In the genomic region with DNA sequence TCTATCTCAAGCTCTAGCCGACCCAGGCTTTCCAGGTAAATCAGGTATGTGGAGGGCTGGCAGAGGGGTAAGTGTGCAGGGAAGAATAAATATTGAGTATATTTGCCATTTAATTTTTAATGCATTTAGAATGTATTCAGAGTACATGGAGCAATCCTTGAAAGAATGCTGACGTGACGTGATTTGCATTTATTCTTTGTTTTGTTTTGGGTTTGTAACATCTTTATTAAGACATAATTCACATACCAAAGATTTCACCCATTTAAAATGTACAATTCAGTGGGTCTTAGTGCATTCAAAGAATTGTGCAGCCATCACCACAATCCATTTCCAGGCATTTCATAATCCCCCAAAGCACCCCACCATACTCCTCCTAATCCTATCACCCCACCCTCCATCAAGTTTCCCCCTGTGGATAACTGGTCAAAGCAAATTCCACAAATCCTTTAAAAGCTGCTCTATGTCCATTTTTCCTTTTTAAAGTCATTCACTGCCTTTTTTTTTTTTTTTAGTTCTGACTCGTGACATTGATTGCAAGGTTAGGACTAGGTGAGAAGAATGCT, we compare ENCODE assay signal across 15 cellular contexts.
A peak's percentile ranks its signal among the peaks of the same experiment; 100 is the strongest.
DNase-seq lines count a peak whose midpoint lies in the region; FAIRE-seq and TF ChIP-seq lines count a peak whose summit lies in the region.
"Had no signal": no experiment of that assay in that cellular context is flagged by ENCODE, and none has a peak within 500 bp of the region (broad histone marks: within the 10 kb centered on the region; RNA-seq: fewer than 3 reads in every experiment).

No MANE protein-coding gene starts in this region.

- CTCF ChIA-PET in activated naive CD4-positive, alpha-beta T cell treated with anti-CD3 and anti-CD28 coated beads, Interleukin-2, amount 10 ng/mL, durations not matched to agents 7 days and 5 days (lab: Charles Lee) = interaction anchor here (0.7 kb wide), 1 partner anchor 627 kb away, joined by 3 read pairs; no protein-coding TSS in a partner anchor

- H3K9me3 Mint-ChIP-seq in activated naive CD4-positive, alpha-beta T cell treated with anti-CD3 and anti-CD28 coated beads, Interleukin-2, amount 10 ng/mL, durations not matched to agents 7 days and 5 days = no peaks in the 10 kb centered on the region
- H3K9me3 Mint-ChIP-seq: CD8-positive, alpha-beta T cell had no signal

- DNase-seq in EH (ENCODE audit: low read depth) = peak; percentile 12
- peak; percentile 26 for DNase-seq in astrocyte of the hippocampus (ENCODE audit: low read depth, low spot score)
- peak; percentile 3 for DNase-seq in fibroblast of gingiva (ENCODE audit: low read depth)
- no peak for DNase-seq in GM12891 (ENCODE audit: insufficient read length, low spot score)
- DNase-seq in activated T-cell treated with anti-CD3 and anti-CD28 coated beads for 4 hours = no peak
- DNase-seq in activated naive CD4-positive, alpha-beta T cell treated with anti-CD3 and anti-CD28 coated beads, Interleukin-2, amount 10 ng/mL, durations not matched to agents 7 days and 5 days = no peak
- no peak for DNase-seq in activated effector memory CD4-positive, alpha-beta T cell treated with anti-CD3 and anti-CD28 coated beads, Interleukin-2, amount 50 U/mL, for 16 hours
- DNase-seq: CD8-positive, alpha-beta T cell; COR-L47; DND-41; GF-D8 had no signal

- H3K4me3 Mint-ChIP-seq in activated naive CD4-positive, alpha-beta T cell treated with anti-CD3 and anti-CD28 coated beads, Interleukin-2, amount 10 ng/mL, durations not matched to agents 7 days and 5 days = no peak overlapping the region
- H3K4me3 Mint-ChIP-seq: CD14-positive monocyte; CD8-positive, alpha-beta T cell had no signal

- no peaks in the 10 kb centered on the region for H3K36me3 Mint-ChIP-seq in activated naive CD4-positive, alpha-beta T cell treated with anti-CD3 and anti-CD28 coated beads, Interleukin-2, amount 10 ng/mL, durations not matched to agents 7 days and 5 days
- H3K36me3 Mint-ChIP-seq: CD14-positive monocyte; CD8-positive, alpha-beta T cell had no signal

- no peak overlapping the region for H3K27ac Mint-ChIP-seq in activated naive CD4-positive, alpha-beta T cell treated with anti-CD3 and anti-CD28 coated beads, Interleukin-2, amount 10 ng/mL, durations not matched to agents 7 days and 5 days
- H3K27ac Mint-ChIP-seq: CD8-positive, alpha-beta T cell had no signal

- no peaks in the 10 kb centered on the region for H3K27me3 Mint-ChIP-seq in activated naive CD4-positive, alpha-beta T cell treated with anti-CD3 and anti-CD28 coated beads, Interleukin-2, amount 10 ng/mL, durations not matched to agents 7 days and 5 days

- H3K4me1 Mint-ChIP-seq in activated naive CD4-positive, alpha-beta T cell treated with anti-CD3 and anti-CD28 coated beads, Interleukin-2, amount 10 ng/mL, durations not matched to agents 7 days and 5 days = no peaks in the 10 kb centered on the region
- H3K4me1 Mint-ChIP-seq: CD14-positive monocyte had no signal

- FAIRE-seq in GM12891 (lab: Jason Lieb, UNC) = no peak
- FAIRE-seq: A204.1, D721Med, H54 had no signal

- TF ChIP-seq POLR2A in GM12891 (IDR thresholded peaks at IDR 0.05; ENCODE audit: low read depth, low read length) = no peak

TF ChIP-seq in GM12891, 5 proteins besides CTCF, POLR2A, EP300 and RAD21:
- TF ChIP-seq POU2F2 (IDR thresholded peaks at IDR 0.05; ENCODE audit: low read depth, low read length) = no peak
- no peak for TF ChIP-seq PAX5 (IDR thresholded peaks at IDR 0.05; ENCODE audit: insufficient read depth, low read length, severe bottlenecking)
- no peak for TF ChIP-seq SPI1 (IDR thresholded peaks at IDR 0.05; ENCODE audit: low read depth, low read length)
- TF ChIP-seq POLR2AphosphoS5 (IDR thresholded peaks at IDR 0.05; ENCODE audit: low read depth, low read length) = no peak
- no peak for TF ChIP-seq TAF1 (IDR thresholded peaks at IDR 0.05; ENCODE audit: low read depth, low read length)

Comparison
In these comparisons a context has a peak if more than half of its experiments do, and no peak if none do; other contexts are left out.
1. DNase-seq: peak in EH (single experiment), astrocyte of the hippocampus (single experiment) and fibroblast of gingiva (single experiment); none in GM12891 (single experiment), activated T-cell treated with anti-CD3 and anti-CD28 coated beads for 4 hours (single experiment), activated naive CD4-positive, alpha-beta T cell treated with anti-CD3 and anti-CD28 coated beads, Interleukin-2, amount 10 ng/mL, durations not matched to agents 7 days and 5 days (single experiment) and activated effector memory CD4-positive, alpha-beta T cell treated with anti-CD3 and anti-CD28 coated beads, Interleukin-2, amount 50 U/mL, for 16 hours (single experiment).